ENCODE assay signal across 8 cellular contexts in genomic region chr9:129142536-129142935, GRCh38. TPM values are rescaled to one million over a fixed set of nuclear protein-coding genes. Genes with fewer than 3 reads are reported as not detected.
DNase-seq lines count a peak whose midpoint lies in the region; ATAC-seq and TF ChIP-seq lines count a peak whose summit lies in the region.

No MANE protein-coding gene starts in this region.

- H3K9me3 ChIP-seq in CD4-positive, CD25-positive, alpha-beta regulatory T cell (ENCODE audit: control insufficient read depth in 2 of 2, low read length in 2 of 2), result no peaks in the 10 kb centered on the region
- H3K9me3 ChIP-seq in gastroesophageal sphincter, result no peaks in the 10 kb centered on the region

- H3K4me1 Mint-ChIP-seq in CD4-positive, CD25-positive, alpha-beta regulatory T cell, result peaks cover 8 to 36% (median 17%) of the 10 kb centered on the region in 4 donors

- no peak for DNase-seq in CD4-positive, CD25-positive, alpha-beta regulatory T cell
- DNase-seq in GM10266 (ENCODE audit: extremely low spot score) (no peak), NCI-H226 (no peak)
- DNase-seq in stimulated activated naive CD4-positive, alpha-beta T cell treated with Interleukin-2 at 50 U/mL for 16 hours (lab: John Stamatoyannopoulos, UW), result no peak

- no peak for TF ChIP-seq EP300 in gastroesophageal sphincter (IDR thresholded peaks at IDR 0.05)

- TF ChIP-seq CTCF in VCaP (conservative IDR thresholded peaks at IDR 0.05), result no peak
- no peak for TF ChIP-seq CTCF in gastroesophageal sphincter (IDR thresholded peaks at IDR 0.05)
- TF ChIP-seq CTCF in GM10266 (IDR thresholded peaks at IDR 0.05; ENCODE audit: control insufficient read depth, insufficient read depth, low read depth, missing control alignments), result no peak

- no peak overlapping the region for H3K9ac ChIP-seq in rectal smooth muscle tissue (ENCODE audit: low read length)

- WGBS in gastroesophageal sphincter (ENCODE audit: low coverage in 1 of 2), 2 donors, result no CpG with 5 or more reads among the region's 7 CpGs

- peaks cover 14% of the 10 kb centered on the region for H3K36me3 Mint-ChIP-seq in CD4-positive, CD25-positive, alpha-beta regulatory T cell

- no peaks in the 10 kb centered on the region for H3K27me3 Mint-ChIP-seq in CD4-positive, CD25-positive, alpha-beta regulatory T cell

- ATAC-seq in CD4-positive, CD25-positive, alpha-beta regulatory T cell (ENCODE audit: low read depth in 2 of 2), result no peak
- ATAC-seq in gastroesophageal sphincter (no peak), GM21423 (IDR thresholded peaks at IDR 0.05; ENCODE audit: unreplicated experiment) (no peak)

- H3K36me3 ChIP-seq in CD4-positive, CD25-positive, alpha-beta regulatory T cell (ENCODE audit: control insufficient read depth, insufficient read depth, low read length), result peaks cover 16% of the 10 kb centered on the region
- H3K36me3 ChIP-seq in gastroesophageal sphincter, result peaks cover 0 to 19% of the 10 kb centered on the region in 2 donors
- H3K36me3 ChIP-seq in rectal smooth muscle tissue (ENCODE audit: control insufficient read depth, insufficient read depth, low read length), result peaks cover 2% of the 10 kb centered on the region

- H3K4me3 ChIP-seq in CD4-positive, CD25-positive, alpha-beta regulatory T cell (ENCODE audit: low read depth, low read length), result no peak overlapping the region
- no peak overlapping the region for H3K4me3 ChIP-seq in gastroesophageal sphincter
- peak overlapping the region; percentile 12 for H3K4me3 ChIP-seq in rectal smooth muscle tissue (ENCODE audit: low read length)

- peaks cover 36% of the 10 kb centered on the region for H3K4me1 ChIP-seq in CD4-positive, CD25-positive, alpha-beta regulatory T cell (ENCODE audit: control insufficient read depth, insufficient read depth, low read length, poor library complexity, severe bottlenecking)
- peaks cover 14 to 98% (median 90%) of the 10 kb centered on the region in 3 donors for H3K4me1 ChIP-seq in gastroesophageal sphincter
- H3K4me1 ChIP-seq in rectal smooth muscle tissue (ENCODE audit: control insufficient read depth, insufficient read depth, low read length), result peaks cover 77% of the 10 kb centered on the region

- H3K27me3 ChIP-seq in CD4-positive, CD25-positive, alpha-beta regulatory T cell (ENCODE audit: control insufficient read depth, insufficient read depth, low read length), result no peaks in the 10 kb centered on the region
- H3K27me3 ChIP-seq in gastroesophageal sphincter (no peaks in the 10 kb centered on the region), rectal smooth muscle tissue (ENCODE audit: control insufficient read depth, insufficient read depth, low read length) (no peaks in the 10 kb centered on the region)

- H3K9me3 Mint-ChIP-seq in CD4-positive, CD25-positive, alpha-beta regulatory T cell, result no peaks in the 10 kb centered on the region

- TF ChIP-seq POLR2A in gastroesophageal sphincter (IDR thresholded peaks at IDR 0.05), result no peak

- peak overlapping the region in 2 of 3 donors; percentile 42 to 60 for H3K27ac Mint-ChIP-seq in CD4-positive, CD25-positive, alpha-beta regulatory T cell

- H3K27ac ChIP-seq in CD4-positive, CD25-positive, alpha-beta regulatory T cell (ENCODE audit: insufficient read depth, low read length, poor library complexity, severe bottlenecking), result no peak overlapping the region
- H3K27ac ChIP-seq in VCaP (peak overlapping the region; percentile 14; the same call in 1 of the 2 replicates), gastroesophageal sphincter (peak overlapping the region; percentile 95 to 100 (median 97)), rectal smooth muscle tissue (ENCODE audit: low read depth, low read length) (peak overlapping the region; percentile 100)

- H3K4me3 Mint-ChIP-seq in CD4-positive, CD25-positive, alpha-beta regulatory T cell, result peak overlapping the region in 3 of 4 donors; percentile 55 to 85 (median 56)

RNA-seq across cellular contexts. Expression of gene PTPA, which starts 31.3 kb away (rescaled TPM):
- 53.7 TPM for total RNA-seq in CD4-positive, CD25-positive, alpha-beta regulatory T cell
- polyA plus RNA-seq in CD4-positive, CD25-positive, alpha-beta regulatory T cell, result 10 to 100 TPM; 12.9 to 21.6 (median 16.0) TPM
- total RNA-seq in gastroesophageal sphincter, result 100 to 1,000 TPM in 1 of 4 donors, 10 to 100 TPM in 3; 58.7 to 100 (median 71.6) TPM

RNA-seq across cellular contexts. Expression of gene CRAT, which starts 31.9 kb away (rescaled TPM):
- total RNA-seq in CD4-positive, CD25-positive, alpha-beta regulatory T cell, result 12.5 TPM
- polyA plus RNA-seq in CD4-positive, CD25-positive, alpha-beta regulatory T cell, result 10 to 100 TPM in 2 of 4 donors, 1 to 10 TPM in 2; 8.7 to 11.4 (median 10.2) TPM
- total RNA-seq in gastroesophageal sphincter, result 10 to 100 TPM; 59.6 to 91.2 (median 67.5) TPM

RNA-seq across cellular contexts. Expression of gene IER5L, which starts 35.5 kb away (rescaled TPM):
- 2.7 TPM for total RNA-seq in CD4-positive, CD25-positive, alpha-beta regulatory T cell
- polyA plus RNA-seq in CD4-positive, CD25-positive, alpha-beta regulatory T cell, result not detected
- total RNA-seq in gastroesophageal sphincter, result 10 to 100 TPM in 2 of 4 donors, 1 to 10 TPM in 2; 7.4 to 14.3 (median 10.4) TPM
